In the genomic region with DNA sequence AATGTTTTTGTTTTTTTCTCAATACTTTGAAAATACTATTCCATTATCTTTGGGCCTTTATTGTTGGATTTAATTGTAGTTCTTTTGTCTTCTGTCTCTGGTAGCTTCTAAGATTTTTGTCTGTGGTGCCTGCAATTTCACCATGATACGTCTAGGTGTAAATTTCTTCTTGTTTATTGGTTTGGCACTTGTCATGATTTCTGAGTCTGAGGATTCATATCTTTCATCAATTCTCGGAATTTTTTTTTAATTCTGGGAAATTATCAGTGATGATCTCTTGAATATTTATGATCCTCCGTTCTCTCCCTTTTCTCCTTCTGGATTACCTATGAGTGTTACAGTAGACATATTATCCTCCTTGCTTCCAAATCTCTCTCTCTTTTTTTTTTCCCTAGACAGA, we compare ENCODE assay signal across 11 cellular contexts.
"Had no signal": no experiment of that assay in that cellular context is flagged by ENCODE, and none has a peak within 500 bp of the region (broad histone marks: within the 10 kb centered on the region; RNA-seq: fewer than 3 reads in every experiment).

No MANE protein-coding gene starts in this region.

- H3K27ac Mint-ChIP-seq: GM23338, H9, HFFc6 had no signal

- H3K9ac ChIP-seq: GM23248 had no signal

- H3K4me1 Mint-ChIP-seq: GM23338, H9 had no signal

- H3K9me3 Mint-ChIP-seq: HFFc6 had no signal

- H3K27ac ChIP-seq: GM23248 had no signal

- H3K4me3 Mint-ChIP-seq: GM23338, H9, HFFc6 had no signal

- H3K4me1 ChIP-seq: HAP-1 had no signal

- FAIRE-seq: H1, H54 had no signal

- H3K4me3 ChIP-seq: GM23248, GM23338, HAP-1 had no signal

- ATAC-seq: GM23338, HCT116 had no signal

- H3K36me3 ChIP-seq: HAP-1 had no signal

- H3K9me3 ChIP-seq: HAP-1 had no signal

- DNase-seq: GM23248, GOT3, H7, H9, HCEC 1CT, HFFc6 had no signal
